ENCODE assay signal across 21 cellular contexts in the genomic region with DNA sequence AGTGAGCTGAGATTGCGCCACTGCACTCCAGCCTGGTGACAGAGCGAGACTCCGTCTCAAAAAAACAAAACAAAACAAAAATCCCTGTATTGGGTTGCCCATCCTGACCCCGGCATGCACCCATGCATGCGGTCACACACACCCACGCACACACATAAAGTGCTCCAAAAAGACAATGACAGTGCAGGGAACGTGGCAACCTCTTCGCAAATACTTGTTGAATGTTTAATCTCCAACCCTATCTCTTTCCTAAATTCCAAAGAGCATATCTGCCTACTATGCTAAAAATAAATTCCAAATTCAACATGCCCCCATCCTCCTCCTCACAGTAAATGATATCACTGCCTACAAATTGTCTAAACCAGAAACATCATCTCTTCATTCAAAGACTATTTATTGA. TPM values are rescaled to one million over a fixed set of nuclear protein-coding genes. Genes with fewer than 3 reads are reported as not detected.
"Had no signal": no experiment of that assay in that cellular context is flagged by ENCODE, and none has a peak within 500 bp of the region (broad histone marks: within the 10 kb centered on the region; RNA-seq: fewer than 3 reads in every experiment).

No MANE protein-coding gene starts in this region.

- H3K27ac Mint-ChIP-seq: effector memory CD8-positive, alpha-beta T cell; naive thymus-derived CD4-positive, alpha-beta T cell; stimulated activated effector memory CD8-positive, alpha-beta T cell treated with anti-CD3 and anti-CD28 coated beads, Interleukin-12 subunit alpha, Interleukin-12 subunit beta, amount 100 ng/mL, for 72 hours; stimulated activated naive CD8-positive, alpha-beta T cell treated with anti-CD3 and anti-CD28 coated beads, Interleukin-15, Interleukin-2, amounts not matched to agents 100 ng/mL and 50 ng/mL, for 24 hours had no signal

- H3K9me3 ChIP-seq: esophagus muscularis mucosa, gastroesophageal sphincter, tibial artery, upper lobe of right lung, vagina had no signal

- H3K4me3 ChIP-seq: esophagus muscularis mucosa, gastroesophageal sphincter, lung, smooth muscle cell, tibial artery, upper lobe of right lung, vagina had no signal

- H3K36me3 ChIP-seq: esophagus muscularis mucosa, gastroesophageal sphincter, tibial artery, upper lobe of right lung, vagina had no signal

- H3K9me3 Mint-ChIP-seq: effector memory CD8-positive, alpha-beta T cell; stimulated activated effector memory CD8-positive, alpha-beta T cell treated with anti-CD3 and anti-CD28 coated beads, Interleukin-12 subunit alpha, Interleukin-12 subunit beta, amount 100 ng/mL, for 72 hours; stimulated activated naive CD8-positive, alpha-beta T cell treated with anti-CD3 and anti-CD28 coated beads, Interleukin-15, Interleukin-2, amounts not matched to agents 100 ng/mL and 50 ng/mL, for 24 hours had no signal

- FAIRE-seq: kidney had no signal

- H3K27me3 ChIP-seq: tibial artery, upper lobe of right lung, vagina had no signal

- H3K27ac ChIP-seq: epithelial cell of prostate, esophagus muscularis mucosa, gastroesophageal sphincter, tibial artery, upper lobe of right lung, vagina had no signal

- DNase-seq: effector memory CD8-positive, alpha-beta T cell; glutamatergic neuron; kidney; left cardiac atrium; left ventricle myocardium superior; mesenchymal stem cell; naive thymus-derived CD4-positive, alpha-beta T cell; right cardiac atrium; stimulated activated CD4-positive, alpha-beta T cell treated with anti-CD3 and anti-CD28 coated beads, Interleukin-2, amount 100 ng/mL, for 48 hours; stimulated activated CD8-positive, alpha-beta memory T cell treated with anti-CD3 and anti-CD28 coated beads, Interleukin-4, amount 100 ng/mL, for 48 hours; tibial artery; upper lobe of right lung had no signal

- H3K4me1 Mint-ChIP-seq: stimulated activated effector memory CD8-positive, alpha-beta T cell treated with anti-CD3 and anti-CD28 coated beads, Interleukin-12 subunit alpha, Interleukin-12 subunit beta, amount 100 ng/mL, for 72 hours had no signal

- H3K4me2 ChIP-seq: smooth muscle cell had no signal

- H3K4me3 Mint-ChIP-seq: effector memory CD8-positive, alpha-beta T cell; naive thymus-derived CD4-positive, alpha-beta T cell; stimulated activated effector memory CD8-positive, alpha-beta T cell treated with anti-CD3 and anti-CD28 coated beads, Interleukin-12 subunit alpha, Interleukin-12 subunit beta, amount 100 ng/mL, for 72 hours; stimulated activated naive CD8-positive, alpha-beta T cell treated with anti-CD3 and anti-CD28 coated beads, Interleukin-15, Interleukin-2, amounts not matched to agents 100 ng/mL and 50 ng/mL, for 24 hours had no signal

- ATAC-seq: effector memory CD8-positive, alpha-beta T cell; gastroesophageal sphincter; left cardiac atrium; left ventricle myocardium superior; naive thymus-derived CD4-positive, alpha-beta T cell; right cardiac atrium; stimulated activated effector memory CD8-positive, alpha-beta T cell treated with anti-CD3 and anti-CD28 coated beads, Interleukin-12 subunit alpha, Interleukin-12 subunit beta, amount 100 ng/mL, for 72 hours had no signal

- H3K4me1 ChIP-seq: esophagus muscularis mucosa, gastroesophageal sphincter, tibial artery, upper lobe of right lung, vagina had no signal

- H3K36me3 Mint-ChIP-seq: stimulated activated effector memory CD8-positive, alpha-beta T cell treated with anti-CD3 and anti-CD28 coated beads, Interleukin-12 subunit alpha, Interleukin-12 subunit beta, amount 100 ng/mL, for 72 hours had no signal

RNA-seq across cellular contexts. Expression of gene SLC7A7, which starts 13.5 kb away (rescaled TPM):
- polyA plus RNA-seq: neural cell had no signal

RNA-seq across cellular contexts. Expression of gene MMP14, which starts 34.7 kb away (rescaled TPM):
- polyA plus RNA-seq: naive thymus-derived CD4-positive, alpha-beta T cell had no signal
